Comparison of ENCODE assay signal across 21 cellular contexts in the genomic region with DNA sequence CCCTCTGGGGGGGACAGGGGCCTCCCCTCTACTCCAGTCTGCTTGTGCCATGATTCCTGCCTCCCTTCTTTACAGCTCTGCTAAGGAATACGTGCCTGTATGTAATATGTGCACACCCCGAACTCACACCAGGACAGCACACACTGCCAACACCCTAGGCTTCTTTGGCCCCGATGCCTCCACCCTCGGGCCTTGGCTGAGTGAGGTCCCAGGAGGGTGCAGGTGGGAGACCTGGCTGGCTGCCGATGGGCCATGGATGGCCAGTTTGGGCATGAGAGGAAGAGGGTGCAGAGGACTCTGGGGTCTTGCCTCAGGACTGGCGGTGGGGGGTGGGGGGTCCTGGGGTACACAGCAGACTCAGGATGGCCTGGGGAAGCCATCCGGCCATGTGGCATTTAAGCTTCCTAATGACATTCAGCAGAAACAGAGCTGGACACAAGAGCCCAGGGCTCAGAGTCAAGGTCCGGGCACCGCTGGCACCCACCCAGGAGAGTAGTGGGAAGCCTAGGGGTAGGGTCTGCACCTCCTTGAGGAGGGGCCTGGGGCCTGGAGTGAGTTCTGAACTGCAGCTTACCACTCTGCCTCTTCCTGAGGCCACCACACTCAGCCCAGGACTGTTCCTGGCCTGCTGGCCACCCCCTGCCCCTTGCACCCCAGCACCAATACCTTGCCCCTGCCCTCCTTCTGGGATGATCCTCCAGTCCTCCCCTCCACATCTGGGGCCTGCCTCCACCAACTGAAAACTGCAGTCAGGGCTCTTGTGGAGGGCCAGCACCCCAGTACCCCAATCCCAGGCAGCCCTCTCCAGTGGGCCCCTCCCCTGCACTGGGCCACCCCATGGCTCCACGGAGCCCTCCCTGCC.
"Had no signal": no experiment of that assay in that cellular context is flagged by ENCODE, and none has a peak within 500 bp of the region (broad histone marks: within the 10 kb centered on the region; RNA-seq: fewer than 3 reads in every experiment).

No MANE protein-coding gene starts in this region.

- H3K36me3 ChIP-seq: lower lobe of right lung, prostate gland, right atrium auricular region, stomach, thyroid gland, vagina had no signal

- H3K27ac ChIP-seq: dorsolateral prefrontal cortex, lower lobe of right lung, prostate gland, right atrium auricular region, thyroid gland, vagina had no signal

- H3K27ac Mint-ChIP-seq: memory B cell; mesothelial cell of epicardium; natural killer cell treated with Interleukin-12 subunit alpha and Interleukin-12 subunit beta and Interleukin-15 and Interleukin-18, amount 100 ng/mL, for 72 hours had no signal

- H3K36me3 Mint-ChIP-seq: naive B cell; natural killer cell treated with Interleukin-12 subunit alpha and Interleukin-12 subunit beta and Interleukin-15 and Interleukin-18, amount 100 ng/mL, for 72 hours had no signal

- DNase-seq: cortex of kidney; dorsolateral prefrontal cortex; effector CD4-positive, alpha-beta T cell; left ventricle myocardium superior; lower lobe of right lung; mucosa of descending colon; naive B cell; stimulated activated CD4-positive, alpha-beta T cell treated with anti-CD3 and anti-CD28 coated beads, Interleukin-15, amount 100 ng/mL, for 24 hours; stimulated activated CD4-positive, alpha-beta T cell treated with anti-CD3 and anti-CD28 coated beads, Interleukin-2, amount 100 ng/mL, for 48 hours; stimulated activated naive CD4-positive, alpha-beta T cell treated with Interleukin-2 at 50 U/mL for 16 hours; trophoblast cell had no signal

- H3K9me3 Mint-ChIP-seq: memory B cell; mesothelial cell of epicardium; naive B cell; natural killer cell treated with Interleukin-12 subunit alpha and Interleukin-12 subunit beta and Interleukin-15 and Interleukin-18, amount 100 ng/mL, for 72 hours; neural crest cell had no signal

- ATAC-seq: left ventricle myocardium superior; lower lobe of right lung; mucosa of descending colon; natural killer cell treated with Interleukin-12 subunit alpha and Interleukin-12 subunit beta and Interleukin-15 and Interleukin-18, amount 100 ng/mL, for 72 hours had no signal

- H3K4me3 ChIP-seq: dorsolateral prefrontal cortex, lower lobe of right lung, mucosa of descending colon, prostate gland, right atrium auricular region, skin epidermis, stomach, thyroid gland, vagina had no signal

- H3K27me3 Mint-ChIP-seq: memory B cell; natural killer cell treated with Interleukin-12 subunit alpha and Interleukin-12 subunit beta and Interleukin-15 and Interleukin-18, amount 100 ng/mL, for 72 hours had no signal

- H3K27me3 ChIP-seq: dorsolateral prefrontal cortex, right atrium auricular region, stomach, thyroid gland, vagina had no signal

- H3K9me3 ChIP-seq: lower lobe of right lung, mucosa of descending colon, prostate gland, right atrium auricular region, stomach, thyroid gland, vagina had no signal
